8 cellular contexts compared by ENCODE assay signal in the genomic region with DNA sequence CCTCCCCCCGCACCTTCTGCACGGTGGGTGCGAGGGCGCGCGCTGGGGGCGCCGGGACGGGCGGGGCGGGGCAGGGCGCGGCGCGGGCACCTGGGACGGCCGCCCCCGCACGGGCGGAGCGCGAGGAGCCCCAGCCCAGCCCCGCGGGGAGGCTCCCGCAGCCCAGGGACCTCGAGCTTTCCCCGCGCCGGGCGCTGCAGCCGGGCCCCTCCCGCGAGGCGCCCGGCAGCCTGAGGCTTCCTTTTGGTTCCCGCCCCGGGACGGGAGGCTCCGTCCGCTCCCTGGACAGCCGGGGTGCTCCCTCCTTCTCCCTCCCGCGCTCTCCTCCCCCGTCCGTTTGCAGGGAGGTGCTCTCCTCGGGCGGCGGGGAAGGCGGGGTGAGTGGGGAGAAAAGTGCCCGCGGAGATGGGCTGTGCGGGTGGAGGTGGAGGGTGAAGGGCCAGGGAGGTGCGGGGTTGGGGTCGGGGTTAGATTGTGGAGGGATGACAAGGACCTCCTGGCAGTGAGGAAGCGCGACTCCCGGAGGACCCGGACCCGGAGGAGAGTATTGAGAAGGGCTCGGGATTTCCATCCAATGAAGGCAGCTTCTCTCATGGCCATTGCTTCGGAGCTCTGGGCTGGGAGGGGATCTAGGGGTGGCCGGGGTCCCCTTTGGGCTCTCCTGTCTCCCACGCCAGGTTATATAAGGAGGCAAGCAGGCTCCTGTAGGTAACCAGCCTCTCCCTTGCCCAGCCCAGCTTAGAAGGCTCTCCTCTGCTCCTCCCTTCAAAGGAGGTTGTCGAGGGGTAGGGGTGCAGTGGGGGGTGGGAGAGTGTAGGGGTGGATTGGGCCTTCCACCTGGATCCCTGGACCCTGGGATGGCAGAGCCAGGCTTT. TPM values are rescaled to one million over a fixed set of nuclear protein-coding genes. Genes with fewer than 3 reads are reported as not detected.
DNase-seq lines count a peak whose midpoint lies in the region; ATAC-seq and TF ChIP-seq lines count a peak whose summit lies in the region.

No MANE protein-coding gene starts in this region.

- TF ChIP-seq CTCF in BE2C (IDR thresholded peaks at IDR 0.05; ENCODE audit: low read depth, low read length) (no peak), right atrium auricular region (IDR thresholded peaks at IDR 0.05) (no peak)

- peak overlapping the region; percentile 55 for H3K4me3 ChIP-seq in BE2C (ENCODE audit: low read depth, low read length)
- peak overlapping the region; percentile 72 to 78 for H3K4me3 ChIP-seq in right atrium auricular region

- peak; percentile 8 for ATAC-seq in GM19324 (IDR thresholded peaks at IDR 0.05; ENCODE audit: low FRiP score, unreplicated experiment)
- peak; percentile 22 for ATAC-seq in activated naive CD8-positive, alpha-beta T cell treated with anti-CD3 and anti-CD28 coated beads, Interleukin-2, amount 50 U/mL, for 24 hours

- H3K27me3 ChIP-seq in BE2C (peaks cover 2% of the 10 kb centered on the region; the same call in 1 of the 2 replicates), right atrium auricular region (no peaks in the 10 kb centered on the region)

- H3K27ac ChIP-seq in right atrium auricular region: peak overlapping the region; percentile 91 to 92

- peak overlapping the region; percentile 61 for H3K4me3 Mint-ChIP-seq in activated naive CD8-positive, alpha-beta T cell treated with anti-CD3 and anti-CD28 coated beads, Interleukin-2, amount 50 U/mL, for 24 hours

- H3K4me1 Mint-ChIP-seq in activated naive CD8-positive, alpha-beta T cell treated with anti-CD3 and anti-CD28 coated beads, Interleukin-2, amount 50 U/mL, for 24 hours: peaks cover 12% of the 10 kb centered on the region

- peaks cover 24% of the 10 kb centered on the region for H3K27me3 Mint-ChIP-seq in activated naive CD8-positive, alpha-beta T cell treated with anti-CD3 and anti-CD28 coated beads, Interleukin-2, amount 50 U/mL, for 24 hours

- no peaks in the 10 kb centered on the region for H3K36me3 Mint-ChIP-seq in activated naive CD8-positive, alpha-beta T cell treated with anti-CD3 and anti-CD28 coated beads, Interleukin-2, amount 50 U/mL, for 24 hours (ENCODE audit: low read depth)

- peak; percentile 23 for DNase-seq in BE2C
- DNase-seq in LHCN-M2 (ENCODE audit: low read depth): peak; percentile 29
- DNase-seq in activated naive CD8-positive, alpha-beta T cell treated with anti-CD3 and anti-CD28 coated beads, Interleukin-2, amount 50 U/mL, for 24 hours: peak; percentile 15
- DNase-seq in right atrium auricular region (ENCODE audit: low spot score): no peak
- peak; percentile 45 for DNase-seq in putamen (ENCODE audit: low spot score)
- DNase-seq in NCI-H510A (lab: John Stamatoyannopoulos, UW): no peak
- no peak for DNase-seq in NK-92 (lab: John Stamatoyannopoulos, UW; ENCODE audit: unreplicated experiment)

- H3K36me3 ChIP-seq in BE2C (0 out of 2 replicates have a peak, but pooled peaks cover 3% of the 10 kb centered on the region), right atrium auricular region (peaks cover 19% of the 10 kb centered on the region)

- no peaks in the 10 kb centered on the region for H3K4me1 ChIP-seq in BE2C
- peaks cover 0 to 54% of the 10 kb centered on the region in 2 donors for H3K4me1 ChIP-seq in right atrium auricular region

- H3K9me3 Mint-ChIP-seq in activated naive CD8-positive, alpha-beta T cell treated with anti-CD3 and anti-CD28 coated beads, Interleukin-2, amount 50 U/mL, for 24 hours: no peaks in the 10 kb centered on the region

- H3K9me3 ChIP-seq in BE2C (no peaks in the 10 kb centered on the region), right atrium auricular region (peaks cover 0 to 7% of the 10 kb centered on the region in 2 donors)

- H3K27ac Mint-ChIP-seq in activated naive CD8-positive, alpha-beta T cell treated with anti-CD3 and anti-CD28 coated beads, Interleukin-2, amount 50 U/mL, for 24 hours: no peak overlapping the region

RNA-seq across cellular contexts. Expression of a gene that starts 0.6 kb away (rescaled TPM):
- polyA plus RNA-seq in BE2C (2012; ENCODE audit: insufficient read depth, insufficient read length, low read depth): 22.8 TPM
- 28.5 and 31.5 TPM in 2 replicates for total RNA-seq in LHCN-M2 (2014; rRNA removed)
- 41.2 TPM for polyA plus RNA-seq in LHCN-M2 (2012)
- total RNA-seq in right atrium auricular region: 10 to 100 TPM; 46.1 to 67.4 TPM

Comparison
In these comparisons a context has a peak if more than half of its experiments do, and no peak if none do; other contexts are left out.
1. DNase-seq: peak in BE2C (single experiment), LHCN-M2 (single experiment), activated naive CD8-positive, alpha-beta T cell treated with anti-CD3 and anti-CD28 coated beads, Interleukin-2, amount 50 U/mL, for 24 hours (single experiment) and putamen (single experiment); none in right atrium auricular region (single experiment), NCI-H510A (single experiment) and NK-92 (single experiment).